19 cellular contexts compared by ENCODE assay signal in the genomic region with DNA sequence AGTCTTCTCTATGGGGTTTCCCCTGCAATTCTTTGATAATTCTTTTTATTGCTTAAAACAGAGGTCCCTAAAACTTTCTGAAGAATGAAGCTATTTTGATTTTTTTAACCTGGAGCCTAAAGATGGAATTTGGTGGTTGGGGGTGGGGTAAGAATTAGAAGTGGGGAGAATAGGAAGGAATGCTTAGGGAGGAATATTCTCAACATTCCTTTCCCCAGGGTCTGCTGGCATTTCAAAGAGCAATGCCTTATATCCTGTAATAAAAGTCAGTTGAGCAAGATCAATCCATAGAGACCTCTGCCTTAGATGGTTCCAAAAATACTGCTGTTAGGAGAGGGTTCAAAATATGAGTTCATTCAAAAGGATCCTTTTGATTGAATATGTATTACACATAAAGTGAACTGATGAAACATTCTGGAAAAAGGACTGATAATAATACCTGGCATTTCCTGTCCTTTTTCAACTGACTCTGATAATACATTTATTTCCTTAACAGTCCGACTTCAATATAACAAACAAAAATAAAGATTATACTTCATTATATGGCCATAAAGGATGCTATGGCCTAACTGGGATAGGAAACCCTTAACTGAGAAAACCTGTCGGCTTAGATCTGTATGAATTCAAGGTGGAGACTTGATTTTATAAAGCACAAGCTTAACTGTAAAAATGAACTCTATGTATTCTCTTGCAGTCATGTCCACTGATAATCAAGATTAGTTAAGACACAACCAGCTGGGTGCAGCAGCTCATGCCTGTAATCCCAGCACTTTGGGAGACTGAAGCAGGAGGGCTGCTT.
DNase-seq lines count a peak whose midpoint lies in the region; ATAC-seq and TF ChIP-seq lines count a peak whose summit lies in the region.
"Had no signal": no experiment of that assay in that cellular context is flagged by ENCODE, and none has a peak within 500 bp of the region (broad histone marks: within the 10 kb centered on the region; RNA-seq: fewer than 3 reads in every experiment).

No MANE protein-coding gene starts in this region.

- no peak overlapping the region for H2AFZ ChIP-seq in GM23338

- no peaks in the 10 kb centered on the region for H3K9me3 ChIP-seq in WERI-Rb-1 (ENCODE audit: severe bottlenecking)
- H3K9me3 ChIP-seq in iPS-20b (ENCODE audit: insufficient read depth, low read depth, low read length) = no peaks in the 10 kb centered on the region

- DNase-seq in GM23338 (ENCODE audit: low spot score) (peak; percentile 65), WERI-Rb-1 (peak; percentile 50), sciatic nerve (ENCODE audit: low spot score) (no peak), MCF 10A (ENCODE audit: unreplicated experiment) (no peak), nephron progenitor cell (no peak), midbrain (lab: John Stamatoyannopoulos, UW) (no peak)
- no peak for DNase-seq in stimulated activated CD4-positive, alpha-beta T cell treated with anti-CD3 and anti-CD28 coated beads, Interleukin-2, amount 100 ng/mL, for 24 hours
- DNase-seq: Calu3; CD4-positive, alpha-beta memory T cell; NCI-H1105 treated with DMSO at 0.1 percent for 48 hours; NCI-H1694; NCI-H510A; NCI-H748 treated with DMSO at 0.1 percent for 48 hours; PC-3; RPMI8226; SHP77 treated with DMSO at 0.1 percent for 48 hours had no signal

- H3K36me3 ChIP-seq in GM23338 (ENCODE audit: insufficient read depth) = no peaks in the 10 kb centered on the region
- H3K36me3 ChIP-seq in WERI-Rb-1 = no peaks in the 10 kb centered on the region
- H3K36me3 ChIP-seq in iPS-20b (ENCODE audit: insufficient read depth, low read depth, low read length) = no peaks in the 10 kb centered on the region

- peaks cover 4% of the 10 kb centered on the region; the same call in 2 of the 3 replicates for H3K9me3 Mint-ChIP-seq in GM23338
- no peaks in the 10 kb centered on the region for H3K9me3 Mint-ChIP-seq in MCF 10A (ENCODE audit: unreplicated experiment)
- H3K9me3 Mint-ChIP-seq in nephron progenitor cell = no peaks in the 10 kb centered on the region
- H3K9me3 Mint-ChIP-seq: CD4-positive, alpha-beta memory T cell had no signal

- POLR2A ChIA-PET in MCF 10A (lab: Yijun Ruan, JAX) = interaction anchor here (0.5 to 0.6 kb wide), 2 partner anchors 103 to 283 kb away, joined by 3 read pairs; a partner anchor contains a TSS

- CTCF ChIA-PET in MCF 10A (lab: Yijun Ruan, JAX) = interaction anchor here (0.7 to 2.4 kb wide), 4 partner anchors 8 to 102 kb away, joined by 3 to 5 read pairs (median 4); a partner anchor contains a TSS

- H3K36me3 Mint-ChIP-seq in GM23338 (ENCODE audit: low read depth) (peaks cover 10% of the 10 kb centered on the region; the same call in 2 of the 3 replicates), MCF 10A (ENCODE audit: insufficient read depth, unreplicated experiment) (peaks cover 9% of the 10 kb centered on the region), nephron progenitor cell (ENCODE audit: low read depth) (no peaks in the 10 kb centered on the region)

- ATAC-seq in GM23338 (peak; percentile 59), sciatic nerve (peak; percentile 41)
- ATAC-seq: HCT116, PC-3, SK-N-SH treated with all-trans-retinoic acid at 6 μM for 48 hours had no signal

- intact Hi-C loops in sciatic nerve (cut with DNase I) (no loop called here), MCF 10A (cut with micrococcal nuclease) (no loop called here)

- H3K27ac Mint-ChIP-seq in GM23338 (0 out of 2 replicates have a peak overlapping the region, but pooled peaks have one; percentile 6), MCF 10A (ENCODE audit: low read depth, unreplicated experiment) (no peak overlapping the region), nephron progenitor cell (no peak overlapping the region)
- H3K27ac Mint-ChIP-seq: CD4-positive, alpha-beta memory T cell had no signal

- peaks cover 14% of the 10 kb centered on the region for H3K4me1 Mint-ChIP-seq in GM23338
- no peaks in the 10 kb centered on the region for H3K4me1 Mint-ChIP-seq in MCF 10A (ENCODE audit: insufficient read depth, unreplicated experiment)
- peaks cover 25% of the 10 kb centered on the region for H3K4me1 Mint-ChIP-seq in nephron progenitor cell
- H3K4me1 Mint-ChIP-seq: CD4-positive, alpha-beta memory T cell had no signal

- no peaks in the 10 kb centered on the region for H3K9me2 ChIP-seq in GM23338 (ENCODE audit: insufficient read depth)

- no peaks in the 10 kb centered on the region for H3F3A ChIP-seq in GM23338 (replicated peaks; ENCODE audit: low read depth)

- H3K4me2 ChIP-seq in GM23338 = 0 out of 2 replicates have a peak overlapping the region, but pooled peaks have one; percentile 30

- no peaks in the 10 kb centered on the region for H4K20me1 ChIP-seq in GM23338 (replicated peaks; ENCODE audit: insufficient read depth)

- H3K4me3 Mint-ChIP-seq in GM23338 (0 out of 3 replicates have a peak overlapping the region, but pooled peaks have one; percentile 4), MCF 10A (ENCODE audit: unreplicated experiment) (no peak overlapping the region), nephron progenitor cell (no peak overlapping the region)
- H3K4me3 Mint-ChIP-seq: CD4-positive, alpha-beta memory T cell had no signal

- H3K79me2 ChIP-seq in GM23338 (replicated peaks; ENCODE audit: insufficient read depth) = no peaks in the 10 kb centered on the region

- H3K27ac ChIP-seq in GM23338 (ENCODE audit: low read depth) (no peak overlapping the region; the same call in 1 of the 2 replicates), WERI-Rb-1 (peak overlapping the region; percentile 5), iPS-20b (ENCODE audit: low read length) (no peak overlapping the region)

- H3K9ac ChIP-seq in iPS-20b (ENCODE audit: low read depth, low read length) = no peak overlapping the region

- H3K27me3 Mint-ChIP-seq in GM23338 (ENCODE audit: insufficient read depth, low read depth, poor library complexity) = peaks cover 3% of the 10 kb centered on the region
- H3K27me3 Mint-ChIP-seq in MCF 10A (ENCODE audit: insufficient read depth, unreplicated experiment) = no peaks in the 10 kb centered on the region
- H3K27me3 Mint-ChIP-seq in nephron progenitor cell (ENCODE audit: low read depth, poor library complexity) = no peaks in the 10 kb centered on the region
- H3K27me3 Mint-ChIP-seq: CD4-positive, alpha-beta memory T cell had no signal

- H3K27me3 ChIP-seq in GM23338 (ENCODE audit: insufficient read depth) (no peaks in the 10 kb centered on the region), WERI-Rb-1 (ENCODE audit: insufficient read depth, low read depth, severe bottlenecking) (no peaks in the 10 kb centered on the region), iPS-20b (ENCODE audit: insufficient read depth, low read length) (no peaks in the 10 kb centered on the region)

- no peaks in the 10 kb centered on the region for H3K4me1 ChIP-seq in GM23338 (ENCODE audit: insufficient read depth)
- peaks cover 12% of the 10 kb centered on the region for H3K4me1 ChIP-seq in iPS-20b (ENCODE audit: insufficient read depth, low read length)

- H3K4me3 ChIP-seq in GM23338 (no peak overlapping the region), WERI-Rb-1 (ENCODE audit: low read depth, low read length) (no peak overlapping the region), iPS-20b (ENCODE audit: low read length) (peak overlapping the region; percentile 29; the same call in 1 of the 2 replicates)

- no peak for TF ChIP-seq CTCF in GM23338 (conservative IDR thresholded peaks at IDR 0.05; ENCODE audit: low read depth in 2 of 2)
- TF ChIP-seq CTCF in WERI-Rb-1 (IDR thresholded peaks at IDR 0.05; ENCODE audit: low read depth, low read length) = no peak
- TF ChIP-seq CTCF in MCF 10A (IDR thresholded peaks at IDR 0.05; ENCODE audit: unreplicated experiment) = no peak
- no peak for TF ChIP-seq CTCF in nephron progenitor cell (IDR thresholded peaks at IDR 0.05)

- no TSS peak for BruUV-seq in MCF 10A (replicated peaks; lab: Mats Ljungman, UMichigan)

TF ChIP-seq in GM23338, 12 proteins besides CTCF, POLR2A, EP300 and RAD21 (continues in another document):
- TF ChIP-seq ZNF331 (CRISPR knock-in tag; IDR thresholded peaks at IDR 0.05; ENCODE audit: low read depth) = no peak
- TF ChIP-seq JUNB (IDR thresholded peaks at IDR 0.05; ENCODE audit: unreplicated experiment) = no peak
- TF ChIP-seq EZH2 (IDR thresholded peaks at IDR 0.05; ENCODE audit: low read depth, unreplicated experiment) = no peak
- TF ChIP-seq, protein P1, sequence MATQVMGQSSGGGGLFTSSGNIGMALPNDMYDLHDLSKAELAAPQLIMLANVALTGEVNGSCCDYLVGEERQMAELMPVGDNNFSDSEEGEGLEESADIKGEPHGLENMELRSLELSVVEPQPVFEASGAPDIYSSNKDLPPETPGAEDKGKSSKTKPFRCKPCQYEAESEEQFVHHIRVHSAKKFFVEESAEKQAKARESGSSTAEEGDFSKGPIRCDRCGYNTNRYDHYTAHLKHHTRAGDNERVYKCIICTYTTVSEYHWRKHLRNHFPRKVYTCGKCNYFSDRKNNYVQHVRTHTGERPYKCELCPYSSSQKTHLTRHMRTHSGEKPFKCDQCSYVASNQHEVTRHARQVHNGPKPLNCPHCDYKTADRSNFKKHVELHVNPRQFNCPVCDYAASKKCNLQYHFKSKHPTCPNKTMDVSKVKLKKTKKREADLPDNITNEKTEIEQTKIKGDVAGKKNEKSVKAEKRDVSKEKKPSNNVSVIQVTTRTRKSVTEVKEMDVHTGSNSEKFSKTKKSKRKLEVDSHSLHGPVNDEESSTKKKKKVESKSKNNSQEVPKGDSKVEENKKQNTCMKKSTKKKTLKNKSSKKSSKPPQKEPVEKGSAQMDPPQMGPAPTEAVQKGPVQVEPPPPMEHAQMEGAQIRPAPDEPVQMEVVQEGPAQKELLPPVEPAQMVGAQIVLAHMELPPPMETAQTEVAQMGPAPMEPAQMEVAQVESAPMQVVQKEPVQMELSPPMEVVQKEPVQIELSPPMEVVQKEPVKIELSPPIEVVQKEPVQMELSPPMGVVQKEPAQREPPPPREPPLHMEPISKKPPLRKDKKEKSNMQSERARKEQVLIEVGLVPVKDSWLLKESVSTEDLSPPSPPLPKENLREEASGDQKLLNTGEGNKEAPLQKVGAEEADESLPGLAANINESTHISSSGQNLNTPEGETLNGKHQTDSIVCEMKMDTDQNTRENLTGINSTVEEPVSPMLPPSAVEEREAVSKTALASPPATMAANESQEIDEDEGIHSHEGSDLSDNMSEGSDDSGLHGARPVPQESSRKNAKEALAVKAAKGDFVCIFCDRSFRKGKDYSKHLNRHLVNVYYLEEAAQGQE (IDR thresholded peaks at IDR 0.05; ENCODE audit: unreplicated experiment) = no peak
- no peak for TF ChIP-seq POLR2AphosphoS5 (IDR thresholded peaks at IDR 0.05; ENCODE audit: low read depth)
- TF ChIP-seq STAT1 (IDR thresholded peaks at IDR 0.05; ENCODE audit: unreplicated experiment) = no peak

Comparison
In these comparisons a context has a peak if more than half of its experiments do, and no peak if none do; other contexts are left out.
1. DNase-seq: peak in GM23338 (single experiment) and WERI-Rb-1 (single experiment); none in sciatic nerve (single experiment), MCF 10A (single experiment), nephron progenitor cell (single experiment), midbrain (single experiment) and stimulated activated CD4-positive, alpha-beta T cell treated with anti-CD3 and anti-CD28 coated beads, Interleukin-2, amount 100 ng/mL, for 24 hours (0 of 2).